24 cellular contexts compared by ENCODE assay signal in the genomic region with DNA sequence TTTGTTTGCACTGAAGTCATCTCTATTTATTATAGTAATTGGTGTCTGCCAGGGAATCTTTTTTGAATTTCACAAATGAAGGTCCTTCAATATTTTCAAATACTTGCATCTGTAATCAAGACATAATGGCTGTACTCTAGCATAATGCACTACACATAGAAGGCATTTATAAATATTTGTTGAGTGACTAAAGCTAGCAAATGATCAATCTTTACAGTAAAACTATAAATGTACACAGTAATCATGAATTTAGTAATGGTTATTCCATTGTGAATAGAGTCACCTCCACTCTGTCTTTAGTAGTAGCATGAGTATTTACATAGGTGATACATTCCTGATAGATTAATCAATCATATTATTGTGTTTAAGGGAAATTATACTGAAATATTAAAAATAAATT.
"Had no signal": no experiment of that assay in that cellular context is flagged by ENCODE, and none has a peak within 500 bp of the region (broad histone marks: within the 10 kb centered on the region; RNA-seq: fewer than 3 reads in every experiment).

No MANE protein-coding gene starts in this region.

- DNase-seq: cortex of kidney; effector CD8-positive, alpha-beta T cell; effector memory CD8-positive, alpha-beta T cell; endodermal cell; erythroblast; esophagus squamous epithelium; foreskin fibroblast; foreskin melanocyte; gastrocnemius medialis; glutamatergic neuron; head of caudate nucleus; heart right ventricle; hippocampal formation; left cardiac atrium; left lung; left ventricle myocardium superior; lower lobe of right lung; mesenchymal stem cell; mucosa of descending colon; naive B cell; naive thymus-derived CD8-positive, alpha-beta T cell had no signal

- FAIRE-seq: keratinocyte had no signal

- H3K27ac ChIP-seq: epithelial cell of prostate, esophagus squamous epithelium, gastrocnemius medialis, heart right ventricle, left lung, lower lobe of right lung had no signal

- H3K36me3 ChIP-seq: esophagus squamous epithelium, gastrocnemius medialis, heart right ventricle, left lung, lower lobe of right lung had no signal

- H3K9me3 ChIP-seq: esophagus squamous epithelium, gastrocnemius medialis, heart right ventricle, left lung, lower lobe of right lung, mucosa of descending colon had no signal

- H3K4me1 ChIP-seq: esophagus squamous epithelium, gastrocnemius medialis, heart right ventricle, left lung, lower lobe of right lung had no signal

- H3K4me3 ChIP-seq: esophagus squamous epithelium, gastrocnemius medialis, heart right ventricle, left lung, lower lobe of right lung, mucosa of descending colon had no signal

- ATAC-seq: effector memory CD8-positive, alpha-beta T cell; esophagus mucosa; gastrocnemius medialis; heart right ventricle; left cardiac atrium; left lung; left ventricle myocardium superior; lower lobe of right lung; mucosa of descending colon; naive thymus-derived CD8-positive, alpha-beta T cell had no signal

- H3K27me3 ChIP-seq: esophagus squamous epithelium, gastrocnemius medialis, heart right ventricle, left lung had no signal
